In the genomic region with DNA sequence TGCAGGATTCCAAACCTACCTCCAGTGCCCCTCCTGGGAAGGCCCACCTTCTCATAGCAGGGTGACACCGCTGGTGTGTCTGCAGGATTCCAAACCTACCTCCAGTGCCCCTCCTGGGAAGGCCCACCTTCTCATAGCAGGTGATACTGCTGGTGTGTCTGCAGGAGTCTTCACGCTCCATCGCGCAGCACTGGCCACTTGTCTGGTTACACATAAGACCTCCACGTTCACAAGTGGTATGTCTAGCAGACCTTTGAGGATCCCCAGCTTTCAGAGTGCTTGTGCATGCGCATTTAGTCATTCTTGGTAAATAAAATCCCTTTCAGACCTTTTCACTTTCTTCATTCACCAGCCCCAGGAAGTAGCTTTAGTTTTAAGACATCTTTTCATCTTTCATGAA, we compare ENCODE assay signal across 1 cellular context. TPM values are rescaled to one million over a fixed set of nuclear protein-coding genes. Genes with fewer than 3 reads are reported as not detected.
"Had no signal": no experiment of that assay in that cellular context is flagged by ENCODE, and none has a peak within 500 bp of the region (broad histone marks: within the 10 kb centered on the region; RNA-seq: fewer than 3 reads in every experiment).

No MANE protein-coding gene starts in this region.

RNA-seq across cellular contexts. Expression of gene SLC22A1, which starts 29.4 kb away (rescaled TPM):
- total RNA-seq: M059J had no signal
